In genomic region chr15:95864467-95864886, GRCh38 we compare ENCODE assay signal across 11 cellular contexts.
DNase-seq lines count a peak whose midpoint lies in the region; ATAC-seq and TF ChIP-seq lines count a peak whose summit lies in the region.
"Had no signal": no experiment of that assay in that cellular context is flagged by ENCODE, and none has a peak within 500 bp of the region (broad histone marks: within the 10 kb centered on the region; RNA-seq: fewer than 3 reads in every experiment).

No MANE protein-coding gene starts in this region.

- no peaks in the 10 kb centered on the region for H3K9me3 ChIP-seq in Caco-2
- H3K9me3 ChIP-seq in left lung: no peaks in the 10 kb centered on the region

- no peaks in the 10 kb centered on the region for H3K4me1 ChIP-seq in Caco-2
- H3K4me1 ChIP-seq in left lung: no peaks in the 10 kb centered on the region

- in situ Hi-C loops in KBM-7 (cut with MboI; ENCODE audit: low pct_unique_long_range_greater_than_20kb, low sequenced_read_pairs): no loop called here

- no peaks in the 10 kb centered on the region for H3K36me3 ChIP-seq in Caco-2 (ENCODE audit: control insufficient read depth, insufficient read depth, low read length)
- no peaks in the 10 kb centered on the region for H3K36me3 ChIP-seq in left lung

- CTCF ChIA-PET in Caco-2 (lab: Charles Lee): no interaction called here

- peaks cover 57% of the 10 kb centered on the region for H3K27me3 Mint-ChIP-seq in T-helper 1 cell treated with Interleukin-12 subunit alpha and Interleukin-12 subunit beta and Interleukin-4 antibody, amounts not matched to agents 30 μg/mL and 1 μg/mL, for 36 hours (ENCODE audit: low read depth)
- H3K27me3 Mint-ChIP-seq in Caco-2 (ENCODE audit: insufficient read depth, unreplicated experiment): no peaks in the 10 kb centered on the region

- H3K4me3 Mint-ChIP-seq in T-helper 1 cell treated with Interleukin-12 subunit alpha and Interleukin-12 subunit beta and Interleukin-4 antibody, amounts not matched to agents 30 μg/mL and 1 μg/mL, for 36 hours: peak overlapping the region; percentile 12
- H3K4me3 Mint-ChIP-seq in Caco-2 (ENCODE audit: unreplicated experiment): no peak overlapping the region
- H3K4me3 Mint-ChIP-seq: activated T-cell treated with anti-CD3 and anti-CD28 coated beads, Interleukin-2, amount 50 U/mL, for 72 hours had no signal

- H3K4me3 ChIP-seq in Caco-2 (ENCODE audit: low read depth, low read length) (no peak overlapping the region), left lung (no peak overlapping the region)

- POLR2A ChIA-PET in Caco-2 (lab: Charles Lee): no interaction called here

- peaks cover 7% of the 10 kb centered on the region for H3K36me3 Mint-ChIP-seq in T-helper 1 cell treated with Interleukin-12 subunit alpha and Interleukin-12 subunit beta and Interleukin-4 antibody, amounts not matched to agents 30 μg/mL and 1 μg/mL, for 36 hours (ENCODE audit: low read depth)
- H3K36me3 Mint-ChIP-seq in Caco-2 (ENCODE audit: insufficient read depth, unreplicated experiment): no peaks in the 10 kb centered on the region

- BruUV-seq in Caco-2 (replicated peaks; lab: Mats Ljungman, UMichigan): no TSS peak

- H3K9me3 Mint-ChIP-seq in T-helper 1 cell treated with Interleukin-12 subunit alpha and Interleukin-12 subunit beta and Interleukin-4 antibody, amounts not matched to agents 30 μg/mL and 1 μg/mL, for 36 hours: no peaks in the 10 kb centered on the region
- no peaks in the 10 kb centered on the region for H3K9me3 Mint-ChIP-seq in Caco-2 (ENCODE audit: unreplicated experiment)
- H3K9me3 Mint-ChIP-seq: activated T-cell treated with anti-CD3 and anti-CD28 coated beads, Interleukin-2, amount 50 U/mL, for 72 hours had no signal

- TF ChIP-seq CTCF in GM20000 (IDR thresholded peaks at IDR 0.05; ENCODE audit: extremely low read depth, missing control alignments) (no peak), Caco-2 (IDR thresholded peaks at IDR 0.05; ENCODE audit: insufficient read depth in 1 of 2, low read depth in 1 of 2, low read length in 1 of 2, severe bottlenecking in 1 of 2, unreplicated experiment in 1 of 2) (no peak), left lung (IDR thresholded peaks at IDR 0.05) (no peak)

- ATAC-seq in GM18499 (IDR thresholded peaks at IDR 0.05; ENCODE audit: insufficient read depth, unreplicated experiment) (peak; percentile 67), HG03135 (IDR thresholded peaks at IDR 0.05; ENCODE audit: unreplicated experiment) (peak; percentile 66), left lung (no peak)
- ATAC-seq: activated T-cell treated with anti-CD3 and anti-CD28 coated beads, Interleukin-2, amount 50 U/mL, for 72 hours had no signal

- DNase-seq in GM20000 (ENCODE audit: low spot score) (peak; percentile 9), KBM-7 (no peak), Caco-2 (no peak), left lung (no peak), NCI-H1694 (lab: John Stamatoyannopoulos, UW) (no peak)
- DNase-seq: activated T-cell treated with anti-CD3 and anti-CD28 coated beads, Interleukin-2, amount 50 U/mL, for 72 hours; NCI-H1930 had no signal

- H3K27me3 ChIP-seq in Caco-2 (replicated peaks; ENCODE audit: control insufficient read depth, insufficient read depth, low read length) (no peaks in the 10 kb centered on the region), left lung (no peaks in the 10 kb centered on the region)

- peak overlapping the region; percentile 17 for H3K27ac Mint-ChIP-seq in T-helper 1 cell treated with Interleukin-12 subunit alpha and Interleukin-12 subunit beta and Interleukin-4 antibody, amounts not matched to agents 30 μg/mL and 1 μg/mL, for 36 hours
- no peak overlapping the region for H3K27ac Mint-ChIP-seq in Caco-2 (ENCODE audit: unreplicated experiment)
- H3K27ac Mint-ChIP-seq: activated T-cell treated with anti-CD3 and anti-CD28 coated beads, Interleukin-2, amount 50 U/mL, for 72 hours had no signal

- intact Hi-C loops in Caco-2 (cut with micrococcal nuclease; ENCODE audit: unreplicated experiment): no loop called here
- intact Hi-C loops in left lung (cut with DNase I): no loop called here

- no peak overlapping the region for H3K27ac ChIP-seq in left lung
- H3K27ac ChIP-seq: VCaP had no signal

- peaks cover 42% of the 10 kb centered on the region for H3K4me1 Mint-ChIP-seq in T-helper 1 cell treated with Interleukin-12 subunit alpha and Interleukin-12 subunit beta and Interleukin-4 antibody, amounts not matched to agents 30 μg/mL and 1 μg/mL, for 36 hours (ENCODE audit: low read depth)
- H3K4me1 Mint-ChIP-seq in Caco-2 (ENCODE audit: low read depth, unreplicated experiment): peaks cover 6% of the 10 kb centered on the region
